ENCODE assay signal across 18 cellular contexts in genomic region chr1:198246331-198246730, GRCh38.
DNase-seq lines count a peak whose midpoint lies in the region; ATAC-seq and TF ChIP-seq lines count a peak whose summit lies in the region.
"Had no signal": no experiment of that assay in that cellular context is flagged by ENCODE, and none has a peak within 500 bp of the region (broad histone marks: within the 10 kb centered on the region; RNA-seq: fewer than 3 reads in every experiment).

No MANE protein-coding gene starts in this region.

- peaks cover 4% of the 10 kb centered on the region for H3K9me3 Mint-ChIP-seq in endodermal cell
- H3K9me3 Mint-ChIP-seq in activated T-helper 17 cell treated with anti-CD3 and anti-CD28 coated beads, Interleukin-2, amount 50 U/mL, for 72 hours = no peaks in the 10 kb centered on the region

- no peaks in the 10 kb centered on the region for H3K27me3 Mint-ChIP-seq in endodermal cell (ENCODE audit: insufficient read depth)
- no peaks in the 10 kb centered on the region for H3K27me3 Mint-ChIP-seq in activated T-helper 17 cell treated with anti-CD3 and anti-CD28 coated beads, Interleukin-2, amount 50 U/mL, for 72 hours
- H3K27me3 Mint-ChIP-seq: CD4-positive, CD25-positive, alpha-beta regulatory T cell had no signal

- H3K27me3 ChIP-seq in right cardiac atrium (ENCODE audit: control insufficient read depth, insufficient read depth) = no peaks in the 10 kb centered on the region
- H3K27me3 ChIP-seq in heart left ventricle = no peaks in the 10 kb centered on the region
- H3K27me3 ChIP-seq in IMR-90 (ENCODE audit: control insufficient read depth, insufficient read depth, low read length) = no peaks in the 10 kb centered on the region
- no peaks in the 10 kb centered on the region for H3K27me3 ChIP-seq in endodermal cell (ENCODE audit: control insufficient read depth, insufficient read depth, low read length, poor library complexity, severe bottlenecking)
- no peaks in the 10 kb centered on the region for H3K27me3 ChIP-seq in PC-9 (ENCODE audit: insufficient read depth, low read depth)
- H3K27me3 ChIP-seq: Peyer's patch, SJCRH30 had no signal

- no peak for TF ChIP-seq POLR2A in heart left ventricle (IDR thresholded peaks at IDR 0.05)
- no peak for TF ChIP-seq POLR2A in IMR-90 (IDR thresholded peaks at IDR 0.05; ENCODE audit: low read depth, low read length)

- ATAC-seq in right cardiac atrium (peak; percentile 32 to 56), heart left ventricle (no peak), IMR-90 (ENCODE audit: low read depth) (no peak)
- no peak for ATAC-seq in activated T-helper 17 cell treated with anti-CD3 and anti-CD28 coated beads, Interleukin-2, amount 50 U/mL, for 72 hours (replicated peaks)
- ATAC-seq: GM12878 had no signal

- H2AK9ac ChIP-seq in IMR-90 (replicated peaks; ENCODE audit: low read depth, low read length, poor library complexity) = peak overlapping the region; percentile 29

- H2AK5ac ChIP-seq in IMR-90 (ENCODE audit: low read depth, low read length) = peak overlapping the region; percentile 44; the same call in 1 of the 2 replicates

- H3K4me3 ChIP-seq in right cardiac atrium (ENCODE audit: low read length) (no peak overlapping the region), heart left ventricle (no peak overlapping the region), IMR-90 (ENCODE audit: insufficient read depth, low read depth, low read length) (no peak overlapping the region), endodermal cell (ENCODE audit: low read length) (no peak overlapping the region), PC-9 (no peak overlapping the region)
- H3K4me3 ChIP-seq: GM12878, Peyer's patch, SJCRH30 had no signal

- peaks cover 0 to 4% (median 0%) of the 10 kb centered on the region in 9 donors for H3K36me3 ChIP-seq in heart left ventricle
- H3K36me3 ChIP-seq in IMR-90 (ENCODE audit: control insufficient read depth, insufficient read depth, low read length) = no peaks in the 10 kb centered on the region
- H3K36me3 ChIP-seq in endodermal cell (ENCODE audit: control insufficient read depth, insufficient read depth, low read length) = no peaks in the 10 kb centered on the region
- no peaks in the 10 kb centered on the region for H3K36me3 ChIP-seq in PC-9 (ENCODE audit: low read depth)
- H3K36me3 ChIP-seq: Peyer's patch, SJCRH30 had no signal

- H3K9ac ChIP-seq in IMR-90 (ENCODE audit: low read depth, low read length) = no peak overlapping the region
- no peak overlapping the region for H3K9ac ChIP-seq in endodermal cell (ENCODE audit: extremely low read depth, low read length, poor library complexity, severe bottlenecking)
- H3K9ac ChIP-seq: KMS-11 had no signal

- H2BK20ac ChIP-seq in IMR-90 (ENCODE audit: low read depth, low read length) = no peak overlapping the region

- H3K4ac ChIP-seq in IMR-90 (ENCODE audit: low read depth, low read length) = no peak overlapping the region

- no peak overlapping the region for H3K4me3 Mint-ChIP-seq in endodermal cell
- H3K4me3 Mint-ChIP-seq in activated T-helper 17 cell treated with anti-CD3 and anti-CD28 coated beads, Interleukin-2, amount 50 U/mL, for 72 hours = no peak overlapping the region
- H3K4me3 Mint-ChIP-seq: CD4-positive, CD25-positive, alpha-beta regulatory T cell; H9 had no signal

- H2BK15ac ChIP-seq in IMR-90 (ENCODE audit: low read depth, low read length) = no peak overlapping the region

- H3K4me2 ChIP-seq in IMR-90 (ENCODE audit: low read depth, low read length) (no peak overlapping the region; the same call in 1 of the 2 replicates), PC-9 (no peak overlapping the region)
- H3K4me2 ChIP-seq: KMS-11 had no signal

- no peak overlapping the region for H3K18ac ChIP-seq in IMR-90 (ENCODE audit: low read depth, low read length)

- H4K5ac ChIP-seq in IMR-90 (ENCODE audit: low read depth, low read length) = no peak overlapping the region

- H3K9me2 ChIP-seq in PC-9 (ENCODE audit: insufficient read depth) = peaks cover 4% of the 10 kb centered on the region; the same call in 1 of the 2 replicates

- dilution Hi-C loops in IMR-90 (cut with HindIII; ENCODE audit: low sequenced_read_pairs, unreplicated experiment) = no loop called here

- peaks cover 11% of the 10 kb centered on the region for H3K9me1 ChIP-seq in IMR-90 (ENCODE audit: insufficient read depth, low read length)

- H3K36me3 Mint-ChIP-seq in endodermal cell (ENCODE audit: low read depth) = peaks cover 2% of the 10 kb centered on the region
- no peaks in the 10 kb centered on the region for H3K36me3 Mint-ChIP-seq in activated T-helper 17 cell treated with anti-CD3 and anti-CD28 coated beads, Interleukin-2, amount 50 U/mL, for 72 hours (ENCODE audit: low read depth)

- H3K56ac ChIP-seq in IMR-90 (ENCODE audit: extremely low read depth, insufficient read depth, low read length) = no peak overlapping the region

- H3K79me2 ChIP-seq in PC-9 (ENCODE audit: low read depth) = peaks cover 2% of the 10 kb centered on the region; the same call in 1 of the 2 replicates

- H4K8ac ChIP-seq in IMR-90 (ENCODE audit: low read depth in 2 of 2, low read length in 2 of 2) = peak overlapping the region in 1 of 2 experiments; percentile 13; a peak in 2 of 4 replicates

- H2AFZ ChIP-seq in IMR-90 (replicated peaks; ENCODE audit: low read length, poor library complexity) = no peak overlapping the region
- H2AFZ ChIP-seq in PC-9 = no peak overlapping the region

- no TSS peak for BruUV-seq in IMR-90 (replicated peaks; lab: Mats Ljungman, UMichigan)
- BruUV-seq in PC-9 (replicated peaks; lab: Mats Ljungman, UMichigan) = no TSS peak

- TF ChIP-seq RAD21 in IMR-90 (IDR thresholded peaks at IDR 0.05; ENCODE audit: low read length) = no peak

- H3K27ac ChIP-seq in right cardiac atrium (ENCODE audit: low read length) (no peak overlapping the region), heart left ventricle (no peak overlapping the region), IMR-90 (ENCODE audit: insufficient read depth, low read length) (no peak overlapping the region), endodermal cell (ENCODE audit: low read depth, low read length) (no peak overlapping the region), PC-9 (no peak overlapping the region)
- H3K27ac ChIP-seq: KMS-11, Peyer's patch, SJCRH30 had no signal

- POLR2A ChIA-PET in IMR-90 (lab: Charles Lee; ENCODE audit: unreplicated experiment) (no interaction called here), PC-9 (lab: Charles Lee; ENCODE audit: unreplicated experiment) (no interaction called here)

- peak overlapping the region; percentile 40 for H2BK5ac ChIP-seq in IMR-90 (ENCODE audit: low read depth, low read length, poor library complexity, severe bottlenecking)

- H3K23ac ChIP-seq in IMR-90 (ENCODE audit: low read depth, low read length) = no peak overlapping the region

- peaks cover 35% of the 10 kb centered on the region for H3K4me1 Mint-ChIP-seq in endodermal cell
- peaks cover 15% of the 10 kb centered on the region for H3K4me1 Mint-ChIP-seq in activated T-helper 17 cell treated with anti-CD3 and anti-CD28 coated beads, Interleukin-2, amount 50 U/mL, for 72 hours

- H2BK120ac ChIP-seq in IMR-90 (ENCODE audit: low read depth, low read length) = no peak overlapping the region

- intact Hi-C loops in right cardiac atrium (cut with DNase I) (no loop called here), heart left ventricle (cut with DNase I) (no loop called here), IMR-90 (cut with micrococcal nuclease) (no loop called here), PC-9 (cut with micrococcal nuclease; ENCODE audit: unreplicated experiment) (no loop called here)

- TF ChIP-seq CTCF in heart left ventricle (IDR thresholded peaks at IDR 0.05) (no peak), IMR-90 (conservative IDR thresholded peaks at IDR 0.05; ENCODE audit: low read depth, low read length) (no peak), endodermal cell (conservative IDR thresholded peaks at IDR 0.05) (no peak), PC-9 (conservative IDR thresholded peaks at IDR 0.05) (no peak)

- H3K14ac ChIP-seq in IMR-90 (replicated peaks; ENCODE audit: low read depth, low read length) = no peak overlapping the region

- H3K27ac Mint-ChIP-seq in endodermal cell = no peak overlapping the region
- H3K27ac Mint-ChIP-seq in activated T-helper 17 cell treated with anti-CD3 and anti-CD28 coated beads, Interleukin-2, amount 50 U/mL, for 72 hours = no peak overlapping the region
- H3K27ac Mint-ChIP-seq: CD4-positive, CD25-positive, alpha-beta regulatory T cell; H9 had no signal

- no peaks in the 10 kb centered on the region for H3K9me3 ChIP-seq in right cardiac atrium (ENCODE audit: control insufficient read depth, low read length)
- H3K9me3 ChIP-seq in heart left ventricle = no peaks in the 10 kb centered on the region
- H3K9me3 ChIP-seq in IMR-90 (ENCODE audit: control insufficient read depth, insufficient read depth, low read length) = no peaks in the 10 kb centered on the region
- no peaks in the 10 kb centered on the region for H3K9me3 ChIP-seq in endodermal cell (ENCODE audit: control insufficient read depth, low read length)
- H3K9me3 ChIP-seq in PC-9 (ENCODE audit: insufficient read depth, low read depth) = no peaks in the 10 kb centered on the region
- H3K9me3 ChIP-seq: Peyer's patch, SJCRH30 had no signal

- H3F3A ChIP-seq in PC-9 (ENCODE audit: insufficient read depth, low read depth) = no peaks in the 10 kb centered on the region

- CTCF ChIA-PET in IMR-90 (lab: Yijun Ruan, JAX) (no interaction called here), PC-9 (lab: Charles Lee) (no interaction called here)

- H4K91ac ChIP-seq in IMR-90 (ENCODE audit: insufficient read depth, low read depth, low read length) = no peak overlapping the region

- in situ Hi-C loops in IMR-90 (cut with MboI; ENCODE audit: low sequenced_read_pairs) = no loop called here

- H3K4me1 ChIP-seq in right cardiac atrium (ENCODE audit: control insufficient read depth, insufficient read depth, low read length) = peaks cover 6% of the 10 kb centered on the region
- H3K4me1 ChIP-seq in heart left ventricle = peaks cover 0 to 37% (median 15%) of the 10 kb centered on the region in 12 donors
- no peaks in the 10 kb centered on the region; the same call in 1 of the 2 replicates for H3K4me1 ChIP-seq in IMR-90 (ENCODE audit: control insufficient read depth, insufficient read depth, low read length)
- peaks cover 13% of the 10 kb centered on the region for H3K4me1 ChIP-seq in endodermal cell (ENCODE audit: control insufficient read depth, insufficient read depth, low read length)
- no peaks in the 10 kb centered on the region for H3K4me1 ChIP-seq in PC-9 (replicated peaks; ENCODE audit: insufficient read depth)
- H3K4me1 ChIP-seq: Peyer's patch, SJCRH30 had no signal

- 83% methylated on average over 7 of the region's 7 CpGs for WGBS in right cardiac atrium
- 90 to 96% (median 93%) methylated on average over 7 of the region's 7 CpGs for WGBS in heart left ventricle, 4 donors
- no CpG with 5 or more reads among the region's 7 CpGs for WGBS in IMR-90 (ENCODE audit: extremely low coverage in 2 of 2, insufficient read length in 1 of 2), 2 experiments
- 50 to 79% methylated on average over 1 to 7 of the region's 7 CpGs for WGBS in endodermal cell (ENCODE audit: insufficient coverage in 1 of 2, insufficient read length in 1 of 2), 2 experiments

- peaks cover 23 to 39% of the 10 kb centered on the region in 2 experiments for H3K79me1 ChIP-seq in IMR-90 (ENCODE audit: low read depth in 1 of 2, low read length in 2 of 2)

- H4K20me1 ChIP-seq in IMR-90 (ENCODE audit: insufficient read depth, low read length) (peaks cover 8% of the 10 kb centered on the region; the same call in 1 of the 2 replicates), PC-9 (ENCODE audit: insufficient read depth) (no peaks in the 10 kb centered on the region; the same call in 1 of the 2 replicates)

- DNase-seq in right cardiac atrium (peak in 1 of 3 donors; percentile 40), heart left ventricle (no peak), IMR-90 (no peak), endodermal cell (peak; percentile 78), DMS153 treated with DMSO at 0.1 percent for 48 hours (lab: John Stamatoyannopoulos, UW; ENCODE audit: unreplicated experiment) (no peak), PC-9 (no peak)
- DNase-seq: CD4-positive, CD25-positive, alpha-beta regulatory T cell; DMS79; H9; NCI-H1092 treated with DMSO at 0.1 percent for 48 hours; NCI-H1436 treated with DMSO at 0.1 percent for 48 hours; NCI-H1930; NCI-H748 treated with DMSO at 0.1 percent for 48 hours; Peyer's patch; SJCRH30 had no signal

Comparison
In these comparisons a context has a peak if more than half of its experiments do, and no peak if none do; other contexts are left out.
1. ATAC-seq: peak in right cardiac atrium (2 of 2); none in heart left ventricle (0 of 4), IMR-90 (single experiment) and activated T-helper 17 cell treated with anti-CD3 and anti-CD28 coated beads, Interleukin-2, amount 50 U/mL, for 72 hours (single experiment).